ENCODE assay signal across 17 cellular contexts in the genomic region with DNA sequence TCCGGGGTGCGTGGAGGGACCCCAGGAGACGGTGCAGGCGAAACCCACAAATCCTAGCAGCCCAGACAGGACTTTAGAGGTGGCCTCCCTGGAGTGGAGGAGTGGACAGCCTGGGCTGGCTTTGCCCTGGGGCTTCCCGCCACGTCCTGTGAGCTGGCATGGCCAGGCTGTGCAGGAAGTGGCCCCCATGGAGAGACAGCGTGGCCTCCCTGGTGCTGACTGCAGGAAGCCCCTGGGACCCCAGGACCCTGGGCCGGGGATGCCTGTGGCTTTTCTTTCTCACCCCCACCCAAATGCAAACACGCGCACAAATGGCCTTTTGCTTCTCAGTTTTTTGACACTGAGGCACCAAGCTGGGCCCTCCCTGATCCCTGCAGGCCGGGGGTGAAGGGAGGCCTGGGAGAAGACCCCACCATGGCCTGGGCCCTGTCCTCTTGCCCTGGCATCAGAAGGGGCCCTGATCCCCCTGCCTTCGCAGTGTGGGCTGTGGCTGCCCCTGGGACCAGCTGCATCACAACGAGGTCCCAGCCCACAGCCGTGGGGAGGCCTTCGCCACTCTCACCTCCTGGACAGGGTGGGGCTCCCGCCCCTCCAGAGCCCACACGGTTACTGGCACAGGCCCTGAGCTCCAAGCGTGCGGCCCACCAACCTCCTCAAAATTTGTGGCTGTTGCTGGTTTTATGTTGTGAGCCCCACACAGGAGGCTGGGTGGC. TPM values are rescaled to one million over a fixed set of nuclear protein-coding genes. Genes with fewer than 3 reads are reported as not detected.
"Had no signal": no experiment of that assay in that cellular context is flagged by ENCODE, and none has a peak within 500 bp of the region (broad histone marks: within the 10 kb centered on the region; RNA-seq: fewer than 3 reads in every experiment).

No MANE protein-coding gene starts in this region.

- H3K27ac ChIP-seq: skin epidermis, tibial nerve had no signal

- H3K36me3 Mint-ChIP-seq: activated CD8-positive, alpha-beta memory T cell treated with anti-CD3 and anti-CD28 coated beads, Interleukin-2, amount 10 ng/mL, durations not matched to agents 7 days and 5 days; activated naive CD8-positive, alpha-beta T cell had no signal

- H3K4me3 ChIP-seq: skin epidermis, tibial nerve had no signal

- H3K9me3 ChIP-seq: tibial nerve had no signal

- H3K27me3 Mint-ChIP-seq: activated CD8-positive, alpha-beta memory T cell treated with anti-CD3 and anti-CD28 coated beads, Interleukin-2, amount 10 ng/mL, durations not matched to agents 7 days and 5 days had no signal

- H3K27ac Mint-ChIP-seq: activated CD8-positive, alpha-beta memory T cell treated with anti-CD3 and anti-CD28 coated beads, Interleukin-2, amount 10 ng/mL, durations not matched to agents 7 days and 5 days; activated naive CD8-positive, alpha-beta T cell; T-helper 17 cell had no signal

- DNase-seq: activated CD4-positive, alpha-beta T cell treated with anti-CD3 and anti-CD28 coated beads, Interleukin-2, amount 50 U/mL, for 48 hours; activated CD4-positive, CD25-positive, alpha-beta regulatory T cell treated with anti-CD3 and anti-CD28 coated beads, Interleukin-2, amount 50 U/mL, for 72 hours; activated CD8-positive, alpha-beta memory T cell treated with anti-CD3 and anti-CD28 coated beads, Interleukin-2, amount 10 ng/mL, durations not matched to agents 7 days and 5 days; activated effector memory CD4-positive, alpha-beta T cell treated with anti-CD3 and anti-CD28 coated beads, Interleukin-2, amount 50 U/mL, for 16 hours; activated T-cell treated with anti-CD3 and anti-CD28 coated beads, Interleukin-2, amount 50 U/mL, for 4 hours; amygdala; cerebellar nuclear complex; dermis blood vessel endothelial cell; islet precursor cell; T-helper 17 cell had no signal

- H3K9me3 Mint-ChIP-seq: activated T-cell treated with anti-CD3 and anti-CD28 coated beads, Interleukin-2, amount 50 U/mL, for 4 hours had no signal

- H3K36me3 ChIP-seq: tibial nerve had no signal

- H3K4me3 Mint-ChIP-seq: activated CD8-positive, alpha-beta memory T cell treated with anti-CD3 and anti-CD28 coated beads, Interleukin-2, amount 10 ng/mL, durations not matched to agents 7 days and 5 days; activated naive CD8-positive, alpha-beta T cell; activated T-cell treated with anti-CD3 and anti-CD28 coated beads, Interleukin-2, amount 50 U/mL, for 4 hours; T-helper 17 cell had no signal

- ATAC-seq: activated CD8-positive, alpha-beta memory T cell treated with anti-CD3 and anti-CD28 coated beads, Interleukin-2, amount 10 ng/mL, durations not matched to agents 7 days and 5 days; activated T-cell treated with anti-CD3 and anti-CD28 coated beads, Interleukin-2, amount 50 U/mL, for 4 hours; esophagus mucosa; SK-N-SH treated with all-trans-retinoic acid at 6 μM for 48 hours; T-helper 17 cell had no signal

RNA-seq across cellular contexts. Expression of gene PABPN1L, which starts 51.6 kb away (rescaled TPM):
- total RNA-seq: activated CD8-positive, alpha-beta memory T cell treated with anti-CD3 and anti-CD28 coated beads, Interleukin-2, amount 10 ng/mL, durations not matched to agents 7 days and 5 days; activated T-cell treated with anti-CD3 and anti-CD28 coated beads, Interleukin-2, amount 50 U/mL, for 4 hours; dermis blood vessel endothelial cell; esophagus mucosa; fibroblast of villous mesenchyme; T-helper 17 cell; tibial nerve had no signal
- polyA plus RNA-seq: liver had no signal

RNA-seq across cellular contexts. Expression of gene CBFA2T3, which starts 58.9 kb away (rescaled TPM):
- total RNA-seq: dermis blood vessel endothelial cell, fibroblast of villous mesenchyme had no signal
